In the genomic region with DNA sequence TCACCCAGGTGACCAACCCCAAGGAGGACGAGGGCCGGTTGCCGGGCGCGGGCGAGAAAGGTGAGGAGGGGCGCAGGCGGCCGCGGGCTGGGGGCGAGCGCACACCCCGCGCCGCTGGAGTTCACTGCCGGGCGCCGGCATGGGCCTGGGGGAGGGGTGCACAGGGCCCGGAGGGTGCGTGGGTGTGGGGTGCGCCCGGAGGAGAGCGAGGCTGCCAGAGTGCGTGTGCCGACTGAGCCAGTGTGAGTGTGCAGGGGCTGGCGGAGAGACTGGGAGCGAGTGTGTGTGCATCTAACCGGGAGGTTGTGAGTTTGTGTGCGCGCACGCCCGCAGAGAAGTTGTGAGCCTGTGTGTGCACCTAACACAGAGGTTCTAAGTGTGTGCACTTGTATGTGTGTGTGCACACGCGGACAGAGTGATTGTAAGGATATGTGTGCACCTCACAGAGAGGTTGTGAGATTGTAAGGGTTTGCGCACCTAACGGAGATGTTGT, we compare ENCODE assay signal across 8 cellular contexts. TPM values are rescaled to one million over a fixed set of nuclear protein-coding genes. Genes with fewer than 3 reads are reported as not detected.
DNase-seq lines count a peak whose midpoint lies in the region; ATAC-seq and TF ChIP-seq lines count a peak whose summit lies in the region.

No MANE protein-coding gene starts in this region.

- peaks cover 0 to 3% (median 0%) of the 10 kb centered on the region in 7 donors for H3K9me3 Mint-ChIP-seq in CD14-positive monocyte
- H3K9me3 Mint-ChIP-seq in activated naive CD4-positive, alpha-beta T cell treated with anti-CD3 and anti-CD28 coated beads, Interleukin-2, amount 10 ng/mL, durations not matched to agents 7 days and 5 days, result no peaks in the 10 kb centered on the region

- H3K27ac ChIP-seq in cardiac muscle cell (peak overlapping the region; percentile 24), parathyroid adenoma (peak overlapping the region; percentile 78)

- TF ChIP-seq CTCF in CD14-positive monocyte (IDR thresholded peaks at IDR 0.05), result no peak
- no peak for TF ChIP-seq CTCF in LNCaP clone FGC (IDR thresholded peaks at IDR 0.05; ENCODE audit: control insufficient read depth, extremely low read depth, insufficient read depth)
- no peak for TF ChIP-seq CTCF in cardiac muscle cell (IDR thresholded peaks at IDR 0.05; ENCODE audit: low read depth, low read length)
- TF ChIP-seq CTCF in parathyroid adenoma (IDR thresholded peaks at IDR 0.05), result no peak

- H3K9me3 ChIP-seq in cardiac muscle cell (ENCODE audit: low read depth) (no peaks in the 10 kb centered on the region), parathyroid adenoma (ENCODE audit: control insufficient read depth, low read length) (no peaks in the 10 kb centered on the region)

- H3K36me3 Mint-ChIP-seq in CD14-positive monocyte, result peaks cover 3% of the 10 kb centered on the region in 2 donors
- no peaks in the 10 kb centered on the region for H3K36me3 Mint-ChIP-seq in activated naive CD4-positive, alpha-beta T cell treated with anti-CD3 and anti-CD28 coated beads, Interleukin-2, amount 10 ng/mL, durations not matched to agents 7 days and 5 days

- peak overlapping the region in 4 of 7 donors; percentile 49 to 78 (median 68) for H3K27ac Mint-ChIP-seq in CD14-positive monocyte
- no peak overlapping the region for H3K27ac Mint-ChIP-seq in activated naive CD4-positive, alpha-beta T cell treated with anti-CD3 and anti-CD28 coated beads, Interleukin-2, amount 10 ng/mL, durations not matched to agents 7 days and 5 days

- H3K4me3 ChIP-seq in LNCaP clone FGC (ENCODE audit: low read depth, low read length) (peak overlapping the region; percentile 61), cardiac muscle cell (peak overlapping the region; percentile 57), parathyroid adenoma (ENCODE audit: low read depth, low read length) (peak overlapping the region; percentile 54)

- peak overlapping the region; percentile 75 for H3K4me2 ChIP-seq in parathyroid adenoma (ENCODE audit: low read length)

- H3K9ac ChIP-seq in parathyroid adenoma, result no peak overlapping the region

- H2AFZ ChIP-seq in parathyroid adenoma, result peak overlapping the region; percentile 82

- H3K27me3 ChIP-seq in cardiac muscle cell (no peaks in the 10 kb centered on the region), parathyroid adenoma (ENCODE audit: control insufficient read depth, insufficient read depth, low read length) (no peaks in the 10 kb centered on the region)

- H3K27me3 Mint-ChIP-seq in CD14-positive monocyte (ENCODE audit: low read depth in 3 of 3), result peaks cover 13 to 19% (median 15%) of the 10 kb centered on the region in 3 donors
- peaks cover 46% of the 10 kb centered on the region for H3K27me3 Mint-ChIP-seq in activated naive CD4-positive, alpha-beta T cell treated with anti-CD3 and anti-CD28 coated beads, Interleukin-2, amount 10 ng/mL, durations not matched to agents 7 days and 5 days

- DNase-seq in CD14-positive monocyte (ENCODE audit: low spot score), result no peak
- DNase-seq in LNCaP clone FGC (ENCODE audit: low read depth), result no peak
- DNase-seq in activated naive CD4-positive, alpha-beta T cell treated with anti-CD3 and anti-CD28 coated beads, Interleukin-2, amount 10 ng/mL, durations not matched to agents 7 days and 5 days, result peak; percentile 43
- DNase-seq in cardiac muscle cell (ENCODE audit: low read depth in 1 of 2, low spot score in 1 of 2), result peak; percentile 49 to 53
- no peak for DNase-seq in NOMO-1 (lab: John Stamatoyannopoulos, UW; ENCODE audit: unreplicated experiment in 2 of 2)

- CTCF ChIA-PET in activated naive CD4-positive, alpha-beta T cell treated with anti-CD3 and anti-CD28 coated beads, Interleukin-2, amount 10 ng/mL, durations not matched to agents 7 days and 5 days (lab: Charles Lee), result interaction anchor here (4.5 kb wide), 1 partner anchor 106 kb away, joined by 37 read pairs; no protein-coding TSS in a partner anchor

- peaks cover 10% of the 10 kb centered on the region for H3K79me2 ChIP-seq in parathyroid adenoma

- peak overlapping the region; percentile 84 to 93 for H3K4me3 Mint-ChIP-seq in CD14-positive monocyte
- H3K4me3 Mint-ChIP-seq in activated naive CD4-positive, alpha-beta T cell treated with anti-CD3 and anti-CD28 coated beads, Interleukin-2, amount 10 ng/mL, durations not matched to agents 7 days and 5 days, result peak overlapping the region; percentile 78

- no peaks in the 10 kb centered on the region for H3K36me3 ChIP-seq in cardiac muscle cell
- no peaks in the 10 kb centered on the region for H3K36me3 ChIP-seq in parathyroid adenoma (ENCODE audit: control insufficient read depth, insufficient read depth, low read length)

- intact Hi-C loops in CD14-positive monocyte (cut with micrococcal nuclease), result loop anchor here in 1 of 2 donors (2.0 kb wide), 1 partner anchor 103 kb away; no protein-coding TSS in a partner anchor

- no peaks in the 10 kb centered on the region for H3K4me1 ChIP-seq in cardiac muscle cell (ENCODE audit: low read depth)
- peaks cover 9% of the 10 kb centered on the region for H3K4me1 ChIP-seq in parathyroid adenoma

- ATAC-seq in HG02870 (IDR thresholded peaks at IDR 0.05; ENCODE audit: unreplicated experiment) (no peak), GM21723 (IDR thresholded peaks at IDR 0.05; ENCODE audit: unreplicated experiment) (no peak)

- H3K4me1 Mint-ChIP-seq in CD14-positive monocyte, result peaks cover 26% of the 10 kb centered on the region
- peaks cover 19% of the 10 kb centered on the region for H3K4me1 Mint-ChIP-seq in activated naive CD4-positive, alpha-beta T cell treated with anti-CD3 and anti-CD28 coated beads, Interleukin-2, amount 10 ng/mL, durations not matched to agents 7 days and 5 days

RNA-seq across cellular contexts. Expression of gene CTDSPL, which starts 0.6 kb away (rescaled TPM):
- polyA plus RNA-seq in CD14-positive monocyte, result under 1 TPM; 0.15 to 0.33 TPM
- total RNA-seq in cardiac muscle cell, result 15.3 and 17.7 TPM in 2 replicates
- polyA plus RNA-seq in cardiac muscle cell, result 22.3 and 34.0 TPM in 2 replicates

Comparison
In these comparisons a context has a peak if more than half of its experiments do, and no peak if none do; other contexts are left out.
1. DNase-seq: peak in activated naive CD4-positive, alpha-beta T cell treated with anti-CD3 and anti-CD28 coated beads, Interleukin-2, amount 10 ng/mL, durations not matched to agents 7 days and 5 days (single experiment) and cardiac muscle cell (2 of 2); none in CD14-positive monocyte (single experiment), LNCaP clone FGC (single experiment) and NOMO-1 (0 of 2).
2. RNA of gene CTDSPL, which starts 0.6 kb away (polyA plus RNA-seq): 22.3 to 34.0 TPM in cardiac muscle cell; 0.15 to 0.33 TPM in CD14-positive monocyte; every median in the first group is over 10 times any median in the second.
3. Peak in every context shown above with its lines, with median percentiles within 50 percentile points of each other: H3K4me3 ChIP-seq.